In the genomic region with DNA sequence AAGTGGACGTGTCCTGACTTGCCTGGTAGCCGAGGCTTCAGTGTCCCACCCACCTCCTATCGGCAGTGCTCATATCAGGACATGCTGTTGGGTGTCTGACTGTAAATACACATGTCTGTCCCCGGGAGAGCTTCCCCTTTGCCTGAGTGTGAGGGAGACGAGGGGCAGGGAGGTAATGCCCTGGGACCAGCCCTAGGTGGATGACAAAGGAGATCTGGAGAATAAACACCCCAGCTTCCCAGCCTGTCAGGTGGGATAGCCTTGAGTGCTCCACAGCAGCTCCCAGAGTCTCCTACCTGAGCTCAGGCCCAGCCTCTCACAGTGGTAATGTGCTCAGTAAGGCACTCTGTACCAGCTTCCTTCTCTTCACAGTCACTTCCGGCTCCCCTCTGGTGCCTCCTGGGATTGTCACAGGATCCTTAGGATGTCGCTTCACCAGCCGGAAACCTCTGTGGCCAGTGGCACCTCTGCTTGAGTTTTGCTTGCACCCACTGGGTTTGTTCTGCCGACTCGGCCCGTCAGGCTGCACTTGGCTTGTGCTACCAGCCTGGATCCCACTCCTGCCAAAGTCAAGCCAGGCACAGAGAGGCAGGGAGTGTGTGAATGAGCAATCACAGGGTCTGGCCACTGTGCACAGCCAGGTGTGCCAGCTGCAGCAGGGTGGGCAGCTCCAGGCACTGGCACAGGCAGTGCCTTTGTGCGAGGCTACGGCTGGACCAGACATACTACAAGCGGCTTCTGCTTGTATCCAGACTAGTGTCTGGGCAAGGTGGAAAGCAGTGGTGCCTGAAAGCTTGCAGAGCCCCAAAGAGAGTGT, we compare ENCODE assay signal across 1 cellular context.
TF ChIP-seq lines count a peak whose summit lies in the region.

No MANE protein-coding gene starts in this region.

TF ChIP-seq in HepG2, 621 proteins besides CTCF, POLR2A, EP300 and RAD21 (continued from another document and continues in another):
- TF ChIP-seq, protein P1, sequence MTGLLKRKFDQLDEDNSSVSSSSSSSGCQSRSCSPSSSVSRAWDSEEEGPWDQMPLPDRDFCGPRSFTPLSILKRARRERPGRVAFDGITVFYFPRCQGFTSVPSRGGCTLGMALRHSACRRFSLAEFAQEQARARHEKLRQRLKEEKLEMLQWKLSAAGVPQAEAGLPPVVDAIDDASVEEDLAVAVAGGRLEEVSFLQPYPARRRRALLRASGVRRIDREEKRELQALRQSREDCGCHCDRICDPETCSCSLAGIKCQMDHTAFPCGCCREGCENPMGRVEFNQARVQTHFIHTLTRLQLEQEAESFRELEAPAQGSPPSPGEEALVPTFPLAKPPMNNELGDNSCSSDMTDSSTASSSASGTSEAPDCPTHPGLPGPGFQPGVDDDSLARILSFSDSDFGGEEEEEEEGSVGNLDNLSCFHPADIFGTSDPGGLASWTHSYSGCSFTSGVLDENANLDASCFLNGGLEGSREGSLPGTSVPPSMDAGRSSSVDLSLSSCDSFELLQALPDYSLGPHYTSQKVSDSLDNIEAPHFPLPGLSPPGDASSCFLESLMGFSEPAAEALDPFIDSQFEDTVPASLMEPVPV (CRISPR knock-in tag; IDR thresholded peaks at IDR 0.05): no peak
- TF ChIP-seq, protein P2, sequence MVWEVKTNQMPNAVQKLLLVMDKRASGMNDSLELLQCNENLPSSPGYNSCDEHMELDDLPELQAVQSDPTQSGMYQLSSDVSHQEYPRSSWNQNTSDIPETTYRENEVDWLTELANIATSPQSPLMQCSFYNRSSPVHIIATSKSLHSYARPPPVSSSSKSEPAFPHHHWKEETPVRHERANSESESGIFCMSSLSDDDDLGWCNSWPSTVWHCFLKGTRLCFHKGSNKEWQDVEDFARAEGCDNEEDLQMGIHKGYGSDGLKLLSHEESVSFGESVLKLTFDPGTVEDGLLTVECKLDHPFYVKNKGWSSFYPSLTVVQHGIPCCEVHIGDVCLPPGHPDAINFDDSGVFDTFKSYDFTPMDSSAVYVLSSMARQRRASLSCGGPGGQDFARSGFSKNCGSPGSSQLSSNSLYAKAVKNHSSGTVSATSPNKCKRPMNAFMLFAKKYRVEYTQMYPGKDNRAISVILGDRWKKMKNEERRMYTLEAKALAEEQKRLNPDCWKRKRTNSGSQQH (CRISPR knock-in tag; IDR thresholded peaks at IDR 0.05; ENCODE audit: low read depth): no peak
- TF ChIP-seq ZNF292 (CRISPR knock-in tag; IDR thresholded peaks at IDR 0.05; ENCODE audit: borderline replicate concordance, low read depth): peak; percentile 58; the same call in 1 of the 2 replicates
- no peak for TF ChIP-seq SAFB2 (CRISPR knock-in tag; IDR thresholded peaks at IDR 0.05; ENCODE audit: borderline replicate concordance, low read depth)
- TF ChIP-seq TP53 (CRISPR knock-in tag; conservative IDR thresholded peaks at IDR 0.05): peak; percentile 96
- peak; percentile 37; the same call in 1 of the 2 replicates for TF ChIP-seq MYC (CRISPR knock-in tag; IDR thresholded peaks at IDR 0.05; ENCODE audit: borderline replicate concordance)
- no peak for TF ChIP-seq PLRG1 (conservative IDR thresholded peaks at IDR 0.05)
- TF ChIP-seq ZEB1 (IDR thresholded peaks at IDR 0.05; ENCODE audit: insufficient replicate concordance, low read depth): no peak
- TF ChIP-seq, protein P3, sequence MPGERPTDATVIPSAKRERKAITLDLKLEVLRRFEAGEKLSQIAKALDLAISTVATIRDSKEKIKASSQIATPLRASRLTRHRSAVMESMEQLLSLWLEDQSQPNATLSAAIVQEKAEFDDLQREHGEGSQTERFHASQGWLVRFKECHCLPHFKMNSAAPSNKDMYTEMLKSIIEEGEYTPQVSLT (CRISPR knock-in tag; IDR thresholded peaks at IDR 0.05; ENCODE audit: borderline replicate concordance, low read depth): no peak
- TF ChIP-seq THAP11 (CRISPR knock-in tag; IDR thresholded peaks at IDR 0.05): no peak
- no peak for TF ChIP-seq HNRNPLL (IDR thresholded peaks at IDR 0.05; ENCODE audit: low read depth, low read length, poor library complexity, severe bottlenecking)
- no peak for TF ChIP-seq NR1H2 (CRISPR knock-in tag; IDR thresholded peaks at IDR 0.05; ENCODE audit: borderline replicate concordance, low read depth)
- no peak for TF ChIP-seq SNRNP70 (IDR thresholded peaks at IDR 0.05; ENCODE audit: low read depth, low read length)
- TF ChIP-seq, protein P4, sequence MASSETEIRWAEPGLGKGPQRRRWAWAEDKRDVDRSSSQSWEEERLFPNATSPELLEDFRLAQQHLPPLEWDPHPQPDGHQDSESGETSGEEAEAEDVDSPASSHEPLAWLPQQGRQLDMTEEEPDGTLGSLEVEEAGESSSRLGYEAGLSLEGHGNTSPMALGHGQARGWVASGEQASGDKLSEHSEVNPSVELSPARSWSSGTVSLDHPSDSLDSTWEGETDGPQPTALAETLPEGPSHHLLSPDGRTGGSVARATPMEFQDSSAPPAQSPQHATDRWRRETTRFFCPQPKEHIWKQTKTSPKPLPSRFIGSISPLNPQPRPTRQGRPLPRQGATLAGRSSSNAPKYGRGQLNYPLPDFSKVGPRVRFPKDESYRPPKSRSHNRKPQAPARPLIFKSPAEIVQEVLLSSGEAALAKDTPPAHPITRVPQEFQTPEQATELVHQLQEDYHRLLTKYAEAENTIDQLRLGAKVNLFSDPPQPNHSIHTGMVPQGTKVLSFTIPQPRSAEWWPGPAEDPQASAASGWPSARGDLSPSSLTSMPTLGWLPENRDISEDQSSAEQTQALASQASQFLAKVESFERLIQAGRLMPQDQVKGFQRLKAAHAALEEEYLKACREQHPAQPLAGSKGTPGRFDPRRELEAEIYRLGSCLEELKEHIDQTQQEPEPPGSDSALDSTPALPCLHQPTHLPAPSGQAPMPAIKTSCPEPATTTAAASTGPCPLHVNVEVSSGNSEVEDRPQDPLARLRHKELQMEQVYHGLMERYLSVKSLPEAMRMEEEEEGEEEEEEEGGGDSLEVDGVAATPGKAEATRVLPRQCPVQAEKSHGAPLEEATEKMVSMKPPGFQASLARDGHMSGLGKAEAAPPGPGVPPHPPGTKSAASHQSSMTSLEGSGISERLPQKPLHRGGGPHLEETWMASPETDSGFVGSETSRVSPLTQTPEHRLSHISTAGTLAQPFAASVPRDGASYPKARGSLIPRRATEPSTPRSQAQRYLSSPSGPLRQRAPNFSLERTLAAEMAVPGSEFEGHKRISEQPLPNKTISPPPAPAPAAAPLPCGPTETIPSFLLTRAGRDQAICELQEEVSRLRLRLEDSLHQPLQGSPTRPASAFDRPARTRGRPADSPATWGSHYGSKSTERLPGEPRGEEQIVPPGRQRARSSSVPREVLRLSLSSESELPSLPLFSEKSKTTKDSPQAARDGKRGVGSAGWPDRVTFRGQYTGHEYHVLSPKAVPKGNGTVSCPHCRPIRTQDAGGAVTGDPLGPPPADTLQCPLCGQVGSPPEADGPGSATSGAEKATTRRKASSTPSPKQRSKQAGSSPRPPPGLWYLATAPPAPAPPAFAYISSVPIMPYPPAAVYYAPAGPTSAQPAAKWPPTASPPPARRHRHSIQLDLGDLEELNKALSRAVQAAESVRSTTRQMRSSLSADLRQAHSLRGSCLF (CRISPR knock-in tag; IDR thresholded peaks at IDR 0.05; ENCODE audit: borderline replicate concordance): no peak
- no peak for TF ChIP-seq ZNF549 (CRISPR knock-in tag; IDR thresholded peaks at IDR 0.05)
- no peak for TF ChIP-seq SIN3B (IDR thresholded peaks at IDR 0.05; ENCODE audit: low read length)
- TF ChIP-seq THAP7 (CRISPR knock-in tag; IDR thresholded peaks at IDR 0.05): no peak
- peak; percentile 79; the same call in 1 of the 2 replicates for TF ChIP-seq ZNF263 (CRISPR knock-in tag; IDR thresholded peaks at IDR 0.05)
- no peak for TF ChIP-seq ZNF772 (CRISPR knock-in tag; IDR thresholded peaks at IDR 0.05)
- peak; percentile 33; the same call in 1 of the 2 replicates for TF ChIP-seq SALL1 (CRISPR knock-in tag; IDR thresholded peaks at IDR 0.05)
- no peak for TF ChIP-seq ZNF136 (CRISPR knock-in tag; IDR thresholded peaks at IDR 0.05; ENCODE audit: low read depth)
- TF ChIP-seq NFKB2 (CRISPR knock-in tag; IDR thresholded peaks at IDR 0.05; ENCODE audit: borderline replicate concordance): no peak
- TF ChIP-seq HNRNPH1 (optimal IDR thresholded peaks at IDR 0.05; ENCODE audit: low read depth, low read length): no peak
- TF ChIP-seq, protein P5, sequence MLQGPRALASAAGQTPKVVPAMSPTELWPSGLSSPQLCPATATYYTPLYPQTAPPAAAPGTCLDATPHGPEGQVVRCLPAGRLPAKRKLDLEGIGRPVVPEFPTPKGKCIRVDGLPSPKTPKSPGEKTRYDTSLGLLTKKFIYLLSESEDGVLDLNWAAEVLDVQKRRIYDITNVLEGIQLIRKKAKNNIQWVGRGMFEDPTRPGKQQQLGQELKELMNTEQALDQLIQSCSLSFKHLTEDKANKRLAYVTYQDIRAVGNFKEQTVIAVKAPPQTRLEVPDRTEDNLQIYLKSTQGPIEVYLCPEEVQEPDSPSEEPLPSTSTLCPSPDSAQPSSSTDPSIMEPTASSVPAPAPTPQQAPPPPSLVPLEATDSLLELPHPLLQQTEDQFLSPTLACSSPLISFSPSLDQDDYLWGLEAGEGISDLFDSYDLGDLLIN (CRISPR knock-in tag; IDR thresholded peaks at IDR 0.05; ENCODE audit: borderline replicate concordance): no peak
- TF ChIP-seq TSC22D2 (CRISPR knock-in tag; IDR thresholded peaks at IDR 0.05; ENCODE audit: borderline replicate concordance): no peak
- no peak for TF ChIP-seq ZBTB21 (CRISPR knock-in tag; IDR thresholded peaks at IDR 0.05)
- peak; percentile 28; the same call in 1 of the 2 replicates for TF ChIP-seq GABPA (IDR thresholded peaks at IDR 0.05; ENCODE audit: low read depth, low read length)
- TF ChIP-seq GABPA (CRISPR knock-in tag; IDR thresholded peaks at IDR 0.05; ENCODE audit: low read depth): peak; percentile 78
- TF ChIP-seq ZNF253 (CRISPR knock-in tag; IDR thresholded peaks at IDR 0.05; ENCODE audit: borderline replicate concordance): no peak
- no peak for TF ChIP-seq RFXAP (CRISPR knock-in tag; IDR thresholded peaks at IDR 0.05; ENCODE audit: borderline replicate concordance)
- TF ChIP-seq ZNF251 (CRISPR knock-in tag; IDR thresholded peaks at IDR 0.05): no peak
- TF ChIP-seq ZMYM4 (CRISPR knock-in tag; IDR thresholded peaks at IDR 0.05): 0 out of 2 replicates have a peak, but pooled peaks have one; percentile 11
- no peak for TF ChIP-seq MYPOP (CRISPR knock-in tag; IDR thresholded peaks at IDR 0.05)
- no peak for TF ChIP-seq HOXA3 (CRISPR knock-in tag; IDR thresholded peaks at IDR 0.05)
- TF ChIP-seq POLR2G (IDR thresholded peaks at IDR 0.05; ENCODE audit: low read depth, low read length): peak; percentile 36; the same call in 1 of the 2 replicates
- TF ChIP-seq SRSF1 (optimal IDR thresholded peaks at IDR 0.05; ENCODE audit: low read depth, low read length): no peak
- TF ChIP-seq NFYB (CRISPR knock-in tag; IDR thresholded peaks at IDR 0.05): no peak
- TF ChIP-seq, protein P6, sequence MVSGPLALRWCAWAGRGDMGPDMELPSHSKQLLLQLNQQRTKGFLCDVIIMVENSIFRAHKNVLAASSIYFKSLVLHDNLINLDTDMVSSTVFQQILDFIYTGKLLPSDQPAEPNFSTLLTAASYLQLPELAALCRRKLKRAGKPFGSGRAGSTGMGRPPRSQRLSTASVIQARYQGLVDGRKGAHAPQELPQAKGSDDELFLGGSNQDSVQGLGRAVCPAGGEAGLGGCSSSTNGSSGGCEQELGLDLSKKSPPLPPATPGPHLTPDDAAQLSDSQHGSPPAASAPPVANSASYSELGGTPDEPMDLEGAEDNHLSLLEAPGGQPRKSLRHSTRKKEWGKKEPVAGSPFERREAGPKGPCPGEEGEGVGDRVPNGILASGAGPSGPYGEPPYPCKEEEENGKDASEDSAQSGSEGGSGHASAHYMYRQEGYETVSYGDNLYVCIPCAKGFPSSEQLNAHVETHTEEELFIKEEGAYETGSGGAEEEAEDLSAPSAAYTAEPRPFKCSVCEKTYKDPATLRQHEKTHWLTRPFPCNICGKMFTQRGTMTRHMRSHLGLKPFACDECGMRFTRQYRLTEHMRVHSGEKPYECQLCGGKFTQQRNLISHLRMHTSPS (CRISPR knock-in tag; IDR thresholded peaks at IDR 0.05; ENCODE audit: low read depth): no peak
- TF ChIP-seq ATF2 (CRISPR knock-in tag; IDR thresholded peaks at IDR 0.05): no peak
- peak; percentile 77; the same call in 1 of the 2 replicates for TF ChIP-seq HNRNPL (IDR thresholded peaks at IDR 0.05; ENCODE audit: low read depth, low read length)
- no peak for TF ChIP-seq JUNB (CRISPR knock-in tag; IDR thresholded peaks at IDR 0.05; ENCODE audit: borderline replicate concordance)
- 0 out of 2 replicates have a peak, but pooled peaks have one; percentile 26 for TF ChIP-seq POGK (CRISPR knock-in tag; conservative IDR thresholded peaks at IDR 0.05)
- no peak for TF ChIP-seq RBAK (CRISPR knock-in tag; IDR thresholded peaks at IDR 0.05)
- no peak for TF ChIP-seq PCBP1 (IDR thresholded peaks at IDR 0.05; ENCODE audit: borderline replicate concordance, low read depth, low read length)
- TF ChIP-seq MTA1 (CRISPR knock-in tag; IDR thresholded peaks at IDR 0.05; ENCODE audit: borderline replicate concordance): no peak
